ENCODE assay signal across 27 cellular contexts in the genomic region with DNA sequence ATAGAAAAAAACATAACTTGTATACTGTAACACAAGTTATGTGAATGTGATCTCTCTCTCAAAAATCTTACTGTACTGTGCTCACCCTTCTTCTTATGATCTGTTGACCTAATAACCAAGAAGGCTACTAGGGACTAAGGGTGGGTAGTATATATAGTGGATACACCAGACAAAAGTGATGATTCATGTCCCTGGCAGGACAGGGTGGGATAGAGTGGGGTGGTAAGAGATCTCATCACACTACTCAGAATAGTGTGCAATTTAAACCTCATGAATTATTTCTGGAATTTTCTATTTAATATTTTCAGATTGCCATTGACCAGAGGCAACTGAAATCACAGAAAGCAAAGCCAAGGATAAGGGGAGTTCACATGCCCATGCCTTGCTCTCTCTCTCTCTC. TPM values are rescaled to one million over a fixed set of nuclear protein-coding genes. Genes with fewer than 3 reads are reported as not detected.
DNase-seq lines count a peak whose midpoint lies in the region; ATAC-seq and TF ChIP-seq lines count a peak whose summit lies in the region.
"Had no signal": no experiment of that assay in that cellular context is flagged by ENCODE, and none has a peak within 500 bp of the region (broad histone marks: within the 10 kb centered on the region; RNA-seq: fewer than 3 reads in every experiment).

No MANE protein-coding gene starts in this region.

- TF ChIP-seq CTCF in fibroblast of mammary gland (conservative IDR thresholded peaks at IDR 0.05; ENCODE audit: control insufficient read depth, insufficient read depth, low read depth, low read length) = no peak

- no peak overlapping the region for H3K4me3 ChIP-seq in fibroblast of mammary gland (ENCODE audit: control insufficient read depth, low read depth, low read length)
- H3K4me3 ChIP-seq: BLaER1 treated with 17β-estradiol and CSF1 and Interleukin-3, amounts not matched to agents 10 nM and 100 nM; GM12878; Peyer's patch; SK-N-MC had no signal

- DNase-seq in EH (ENCODE audit: low read depth) = peak; percentile 43
- DNase-seq in astrocyte of the hippocampus (ENCODE audit: low read depth, low spot score) = peak; percentile 9
- peak; percentile 39 for DNase-seq in fibroblast of mammary gland (ENCODE audit: low read depth)
- DNase-seq in myocyte (ENCODE audit: low read depth) = peak; percentile 35
- DNase-seq in mesenteric fat pad (ENCODE audit: low spot score) = no peak
- no peak for DNase-seq in activated effector memory CD4-positive, alpha-beta T cell treated with Interleukin-2 at 50 U/mL for 16 hours
- no peak for DNase-seq in stimulated activated CD4-positive, alpha-beta T cell treated with anti-CD3 and anti-CD28 coated beads, Interleukin-2, amount 100 ng/mL, for 24 hours
- DNase-seq: AML-193; CD4-positive, alpha-beta memory T cell; COR-L47; EL; GDM1; NCI-H1048; NCI-H1417; NCI-H1694 treated with DMSO at 0.1 percent for 48 hours; NCI-H2081 treated with DMSO at 0.1 percent for 48 hours; NCI-H2171; NCI-H226; NCI-H510A; NCI-H69; OCI-M1; Peyer's patch; SIG-M5 had no signal

- ATAC-seq in GM21825 (IDR thresholded peaks at IDR 0.05; ENCODE audit: unreplicated experiment) = no peak
- ATAC-seq: GM12878 had no signal

RNA-seq across cellular contexts. Expression of gene STK33, which starts 11.9 kb away (rescaled TPM):
- 0.10 and 0.45 TPM in 2 replicates for total RNA-seq in myocyte
- 0.04 TPM for polyA plus RNA-seq in myocyte (2012)
- 1.3 TPM for total RNA-seq in mesenteric fat pad
- total RNA-seq: CD4-positive, alpha-beta memory T cell had no signal
- polyA plus RNA-seq: CD4-positive, alpha-beta memory T cell had no signal

Comparison
In these comparisons a context has a peak if more than half of its experiments do, and no peak if none do; other contexts are left out.
1. DNase-seq: peak in EH (single experiment), astrocyte of the hippocampus (single experiment), fibroblast of mammary gland (single experiment) and myocyte (single experiment); none in mesenteric fat pad (single experiment), activated effector memory CD4-positive, alpha-beta T cell treated with Interleukin-2 at 50 U/mL for 16 hours (single experiment) and stimulated activated CD4-positive, alpha-beta T cell treated with anti-CD3 and anti-CD28 coated beads, Interleukin-2, amount 100 ng/mL, for 24 hours (0 of 2).